Comparison of ENCODE assay signal across 1 cellular context in the genomic region with DNA sequence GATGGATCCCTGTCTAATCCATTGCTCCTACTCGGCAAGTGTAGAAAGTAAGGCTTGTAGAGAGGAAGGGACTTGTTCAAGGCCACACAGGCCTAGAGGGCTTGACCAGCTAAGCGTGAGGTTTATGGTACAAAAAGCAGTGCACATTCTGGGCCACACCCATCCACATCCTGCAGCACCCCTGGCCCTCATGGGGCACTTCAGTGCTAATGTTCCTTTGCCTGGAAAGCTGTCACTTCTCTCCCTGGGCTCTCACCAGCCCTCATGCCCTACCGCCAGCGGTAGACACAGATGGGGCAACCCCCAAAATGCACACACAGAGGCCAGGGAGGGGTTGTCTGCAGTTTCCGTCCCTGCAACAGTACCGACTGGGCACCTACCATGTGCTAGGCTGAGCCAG.
TF ChIP-seq lines count a peak whose summit lies in the region.

No MANE protein-coding gene starts in this region.

TF ChIP-seq in H1, 55 proteins besides CTCF, POLR2A, EP300 and RAD21:
- TF ChIP-seq CHD1 (IDR thresholded peaks at IDR 0.05; ENCODE audit: low read depth, low read length) (no peak), CREB1 (IDR thresholded peaks at IDR 0.05) (no peak), GTF2F1 (IDR thresholded peaks at IDR 0.05; ENCODE audit: borderline replicate concordance, low read depth, low read length) (no peak), RXRA (IDR thresholded peaks at IDR 0.05; ENCODE audit: insufficient read depth, low read depth, low read length) (no peak), POLR2AphosphoS5 (IDR thresholded peaks at IDR 0.05; ENCODE audit: low read depth, low read length) (no peak), RBBP5 (IDR thresholded peaks at IDR 0.05; ENCODE audit: borderline replicate concordance, low read depth, low read length) (no peak), TEAD4 (IDR thresholded peaks at IDR 0.05; ENCODE audit: low read depth, low read length) (no peak), KDM1A (IDR thresholded peaks at IDR 0.05; ENCODE audit: borderline replicate concordance, low read length) (no peak), NANOG (IDR thresholded peaks at IDR 0.05; ENCODE audit: insufficient read depth, low read depth, low read length, poor library complexity, severe bottlenecking) (no peak), SAP30 (IDR thresholded peaks at IDR 0.05; ENCODE audit: insufficient read depth, insufficient replicate concordance, low read length) (no peak), GABPA (IDR thresholded peaks at IDR 0.05; ENCODE audit: borderline replicate concordance, insufficient read depth, low read length) (no peak), YY1 (IDR thresholded peaks at IDR 0.05; ENCODE audit: low read depth, low read length) (no peak), SIX5 (IDR thresholded peaks at IDR 0.05; ENCODE audit: low read depth, low read length) (no peak), CBX8 (IDR thresholded peaks at IDR 0.05; ENCODE audit: borderline replicate concordance, low read depth, low read length) (no peak), SIN3A (conservative IDR thresholded peaks at IDR 0.05 in 1 of 2, IDR thresholded peaks at IDR 0.05 in 1 of 2; ENCODE audit: low read depth in 1 of 2, low read length in 2 of 2) (no peak)
- TF ChIP-seq, protein P1, sequence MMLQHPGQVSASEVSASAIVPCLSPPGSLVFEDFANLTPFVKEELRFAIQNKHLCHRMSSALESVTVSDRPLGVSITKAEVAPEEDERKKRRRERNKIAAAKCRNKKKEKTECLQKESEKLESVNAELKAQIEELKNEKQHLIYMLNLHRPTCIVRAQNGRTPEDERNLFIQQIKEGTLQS (IDR thresholded peaks at IDR 0.05; ENCODE audit: insufficient read depth, low read depth, low read length), result no peak
